Comparison of ENCODE assay signal across 8 cellular contexts in the genomic region with DNA sequence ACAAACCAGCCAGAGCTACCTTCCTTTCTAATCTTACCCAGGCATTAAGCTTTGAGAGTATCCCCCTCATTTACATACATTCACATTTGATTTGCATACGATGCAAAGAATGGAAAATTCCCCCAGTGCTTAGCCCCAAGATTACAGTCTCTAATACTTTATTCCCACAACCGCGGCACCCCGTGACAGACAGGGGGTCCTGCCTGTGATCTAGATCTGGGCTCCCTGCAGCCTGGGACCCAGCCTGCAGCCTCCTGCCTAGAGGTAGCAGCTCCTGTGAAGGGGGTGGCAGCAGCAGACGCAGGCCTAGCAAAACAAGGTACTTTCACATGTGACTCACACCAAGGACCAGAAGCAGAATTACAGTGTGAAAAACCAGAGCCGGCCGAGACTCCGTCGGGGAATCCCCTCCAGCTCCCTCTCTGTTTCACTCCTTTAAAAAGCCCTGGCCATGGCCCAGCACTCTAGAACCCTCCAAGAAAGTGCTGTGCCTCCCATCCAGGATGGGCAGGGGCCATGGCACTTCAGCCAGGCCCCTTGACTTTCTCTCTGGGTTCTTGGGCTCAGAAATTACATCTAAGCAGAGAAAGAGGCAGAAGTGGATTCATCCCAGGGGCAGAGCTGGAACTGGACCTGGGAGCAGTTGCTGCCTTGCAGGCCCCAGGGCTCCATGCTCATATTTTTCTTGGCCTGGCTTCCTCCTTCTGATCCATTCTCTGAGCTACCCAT.
A peak's percentile ranks its signal among the peaks of the same experiment; 100 is the strongest.
DNase-seq lines count a peak whose midpoint lies in the region; ATAC-seq and TF ChIP-seq lines count a peak whose summit lies in the region.

No MANE protein-coding gene starts in this region.

- peak overlapping the region in 1 of 3 experiments; percentile 25 for H3K4me3 Mint-ChIP-seq in nephron

- H3K27ac ChIP-seq in WERI-Rb-1 = no peak overlapping the region

- H3K27me3 ChIP-seq in adipocyte (replicated peaks; ENCODE audit: control insufficient read depth, insufficient read depth, low read length) (peaks cover 4% of the 10 kb centered on the region), WERI-Rb-1 (ENCODE audit: insufficient read depth, low read depth, severe bottlenecking) (no peaks in the 10 kb centered on the region)

- peaks cover 22% of the 10 kb centered on the region for H3K4me1 ChIP-seq in adipocyte (ENCODE audit: control insufficient read depth, insufficient read depth, low read length)

- H3K9me3 ChIP-seq in adipocyte (ENCODE audit: control insufficient read depth, low read length) (no peaks in the 10 kb centered on the region), WERI-Rb-1 (ENCODE audit: severe bottlenecking) (no peaks in the 10 kb centered on the region)

- H3K36me3 ChIP-seq in adipocyte (ENCODE audit: control insufficient read depth, insufficient read depth, low read length, severe bottlenecking) (no peaks in the 10 kb centered on the region), WERI-Rb-1 (no peaks in the 10 kb centered on the region)

- no peaks in the 10 kb centered on the region for H3K9me3 Mint-ChIP-seq in nephron

- TF ChIP-seq CTCF in nephron (IDR thresholded peaks at IDR 0.05; ENCODE audit: unreplicated experiment in 3 of 3) = no peak
- no peak for TF ChIP-seq CTCF in WERI-Rb-1 (IDR thresholded peaks at IDR 0.05; ENCODE audit: low read depth, low read length)

- no peak overlapping the region for H3K4me3 ChIP-seq in adipocyte (ENCODE audit: low read length)
- no peak overlapping the region for H3K4me3 ChIP-seq in WERI-Rb-1 (ENCODE audit: low read depth, low read length)

- peak overlapping the region; percentile 65 to 92 (median 78) for H3K27ac Mint-ChIP-seq in nephron

- H3K9ac ChIP-seq in adipocyte (ENCODE audit: low read length) = peak overlapping the region; percentile 9

- no peak for TF ChIP-seq POLR2A in erythroblast (IDR thresholded peaks at IDR 0.05; ENCODE audit: low read length)

- H3K4me1 Mint-ChIP-seq in nephron = peaks cover 23% of the 10 kb centered on the region

- H3K36me3 Mint-ChIP-seq in nephron (ENCODE audit: low read depth) = no peaks in the 10 kb centered on the region

- peak; percentile 43 for DNase-seq in SW480 (ENCODE audit: low spot score)
- peak; percentile 69 for DNase-seq in adipocyte (ENCODE audit: low read depth)
- DNase-seq in superior temporal gyrus (ENCODE audit: extremely low spot score) = no peak
- DNase-seq in WERI-Rb-1 = no peak
- DNase-seq in erythroblast (lab: John Stamatoyannopoulos, UW) = no peak

- ATAC-seq in GM18520 (IDR thresholded peaks at IDR 0.05; ENCODE audit: unreplicated experiment) (peak; percentile 70), HG02885 (IDR thresholded peaks at IDR 0.05; ENCODE audit: poor library complexity, unreplicated experiment) (peak; percentile 80)

- peaks cover 8% of the 10 kb centered on the region for H3K27me3 Mint-ChIP-seq in nephron (ENCODE audit: low read depth)

Comparison
In these comparisons a context has a peak if more than half of its experiments do, and no peak if none do; other contexts are left out.
1. DNase-seq: peak in SW480 (single experiment) and adipocyte (single experiment); none in superior temporal gyrus (single experiment), WERI-Rb-1 (single experiment) and erythroblast (0 of 2).